1 cellular context compared by ENCODE assay signal in the genomic region with DNA sequence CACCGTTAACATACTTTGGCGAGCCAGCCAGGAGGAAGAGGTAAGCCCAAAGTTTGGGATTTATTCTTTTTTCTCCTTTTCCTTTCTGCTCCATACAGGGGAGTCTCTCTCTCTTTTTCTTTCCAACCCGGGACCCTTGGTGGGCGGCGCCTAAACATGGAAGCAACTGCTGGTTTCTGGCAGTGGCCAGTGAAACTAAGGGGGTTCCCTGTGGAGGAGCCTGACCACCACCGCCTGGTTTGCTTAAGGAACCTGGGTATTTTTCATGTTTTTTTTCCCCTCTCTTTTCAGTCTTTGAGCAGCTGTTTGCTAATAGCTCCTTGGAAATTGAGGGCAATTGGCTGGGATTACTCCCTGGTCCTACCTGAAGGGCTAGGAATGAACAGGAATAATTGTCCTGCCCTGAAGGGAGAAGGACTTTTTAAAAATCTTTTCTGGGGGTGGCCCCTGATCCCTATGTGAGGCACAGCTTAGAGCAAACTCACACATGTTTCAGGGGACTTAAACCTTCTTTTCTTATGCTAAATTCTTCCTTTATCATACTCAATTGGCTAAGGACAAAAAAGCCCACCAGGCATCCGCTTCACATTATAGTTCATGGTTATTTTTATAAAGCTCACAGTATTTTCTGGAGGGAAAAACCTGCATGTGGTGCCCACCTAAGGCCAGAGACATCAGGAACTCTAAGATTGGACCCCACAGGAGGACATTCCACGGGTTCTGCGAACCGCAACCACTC.
TF ChIP-seq lines count a peak whose summit lies in the region.

No MANE protein-coding gene starts in this region.

TF ChIP-seq in H1, 55 proteins besides CTCF, POLR2A, EP300 and RAD21 (continued from another document):
- TF ChIP-seq TBP (IDR thresholded peaks at IDR 0.05; ENCODE audit: low read depth, low read length) (no peak), MAFK (IDR thresholded peaks at IDR 0.05; ENCODE audit: low read depth, low read length) (no peak), CHD1 (IDR thresholded peaks at IDR 0.05; ENCODE audit: low read depth, low read length) (no peak), HDAC2 (IDR thresholded peaks at IDR 0.05; ENCODE audit: borderline replicate concordance in 1 of 2, low read depth in 2 of 2, low read length in 2 of 2) (0 out of 4 replicates have a peak, but pooled peaks of 1 of the 2 experiments have one; percentile 64), SIRT6 (IDR thresholded peaks at IDR 0.05; ENCODE audit: low read length) (no peak), SIX5 (IDR thresholded peaks at IDR 0.05; ENCODE audit: low read depth, low read length) (no peak), NANOG (IDR thresholded peaks at IDR 0.05; ENCODE audit: insufficient read depth, low read depth, low read length, poor library complexity, severe bottlenecking) (peak; percentile 64), POU5F1 (IDR thresholded peaks at IDR 0.05; ENCODE audit: low read depth, low read length) (peak; percentile 79), SP4 (IDR thresholded peaks at IDR 0.05; ENCODE audit: low read length) (no peak)
- TF ChIP-seq, protein P1, sequence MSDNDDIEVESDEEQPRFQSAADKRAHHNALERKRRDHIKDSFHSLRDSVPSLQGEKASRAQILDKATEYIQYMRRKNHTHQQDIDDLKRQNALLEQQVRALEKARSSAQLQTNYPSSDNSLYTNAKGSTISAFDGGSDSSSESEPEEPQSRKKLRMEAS (IDR thresholded peaks at IDR 0.05) = no peak; the same call in 1 of the 2 replicates
- TF ChIP-seq, protein P2, sequence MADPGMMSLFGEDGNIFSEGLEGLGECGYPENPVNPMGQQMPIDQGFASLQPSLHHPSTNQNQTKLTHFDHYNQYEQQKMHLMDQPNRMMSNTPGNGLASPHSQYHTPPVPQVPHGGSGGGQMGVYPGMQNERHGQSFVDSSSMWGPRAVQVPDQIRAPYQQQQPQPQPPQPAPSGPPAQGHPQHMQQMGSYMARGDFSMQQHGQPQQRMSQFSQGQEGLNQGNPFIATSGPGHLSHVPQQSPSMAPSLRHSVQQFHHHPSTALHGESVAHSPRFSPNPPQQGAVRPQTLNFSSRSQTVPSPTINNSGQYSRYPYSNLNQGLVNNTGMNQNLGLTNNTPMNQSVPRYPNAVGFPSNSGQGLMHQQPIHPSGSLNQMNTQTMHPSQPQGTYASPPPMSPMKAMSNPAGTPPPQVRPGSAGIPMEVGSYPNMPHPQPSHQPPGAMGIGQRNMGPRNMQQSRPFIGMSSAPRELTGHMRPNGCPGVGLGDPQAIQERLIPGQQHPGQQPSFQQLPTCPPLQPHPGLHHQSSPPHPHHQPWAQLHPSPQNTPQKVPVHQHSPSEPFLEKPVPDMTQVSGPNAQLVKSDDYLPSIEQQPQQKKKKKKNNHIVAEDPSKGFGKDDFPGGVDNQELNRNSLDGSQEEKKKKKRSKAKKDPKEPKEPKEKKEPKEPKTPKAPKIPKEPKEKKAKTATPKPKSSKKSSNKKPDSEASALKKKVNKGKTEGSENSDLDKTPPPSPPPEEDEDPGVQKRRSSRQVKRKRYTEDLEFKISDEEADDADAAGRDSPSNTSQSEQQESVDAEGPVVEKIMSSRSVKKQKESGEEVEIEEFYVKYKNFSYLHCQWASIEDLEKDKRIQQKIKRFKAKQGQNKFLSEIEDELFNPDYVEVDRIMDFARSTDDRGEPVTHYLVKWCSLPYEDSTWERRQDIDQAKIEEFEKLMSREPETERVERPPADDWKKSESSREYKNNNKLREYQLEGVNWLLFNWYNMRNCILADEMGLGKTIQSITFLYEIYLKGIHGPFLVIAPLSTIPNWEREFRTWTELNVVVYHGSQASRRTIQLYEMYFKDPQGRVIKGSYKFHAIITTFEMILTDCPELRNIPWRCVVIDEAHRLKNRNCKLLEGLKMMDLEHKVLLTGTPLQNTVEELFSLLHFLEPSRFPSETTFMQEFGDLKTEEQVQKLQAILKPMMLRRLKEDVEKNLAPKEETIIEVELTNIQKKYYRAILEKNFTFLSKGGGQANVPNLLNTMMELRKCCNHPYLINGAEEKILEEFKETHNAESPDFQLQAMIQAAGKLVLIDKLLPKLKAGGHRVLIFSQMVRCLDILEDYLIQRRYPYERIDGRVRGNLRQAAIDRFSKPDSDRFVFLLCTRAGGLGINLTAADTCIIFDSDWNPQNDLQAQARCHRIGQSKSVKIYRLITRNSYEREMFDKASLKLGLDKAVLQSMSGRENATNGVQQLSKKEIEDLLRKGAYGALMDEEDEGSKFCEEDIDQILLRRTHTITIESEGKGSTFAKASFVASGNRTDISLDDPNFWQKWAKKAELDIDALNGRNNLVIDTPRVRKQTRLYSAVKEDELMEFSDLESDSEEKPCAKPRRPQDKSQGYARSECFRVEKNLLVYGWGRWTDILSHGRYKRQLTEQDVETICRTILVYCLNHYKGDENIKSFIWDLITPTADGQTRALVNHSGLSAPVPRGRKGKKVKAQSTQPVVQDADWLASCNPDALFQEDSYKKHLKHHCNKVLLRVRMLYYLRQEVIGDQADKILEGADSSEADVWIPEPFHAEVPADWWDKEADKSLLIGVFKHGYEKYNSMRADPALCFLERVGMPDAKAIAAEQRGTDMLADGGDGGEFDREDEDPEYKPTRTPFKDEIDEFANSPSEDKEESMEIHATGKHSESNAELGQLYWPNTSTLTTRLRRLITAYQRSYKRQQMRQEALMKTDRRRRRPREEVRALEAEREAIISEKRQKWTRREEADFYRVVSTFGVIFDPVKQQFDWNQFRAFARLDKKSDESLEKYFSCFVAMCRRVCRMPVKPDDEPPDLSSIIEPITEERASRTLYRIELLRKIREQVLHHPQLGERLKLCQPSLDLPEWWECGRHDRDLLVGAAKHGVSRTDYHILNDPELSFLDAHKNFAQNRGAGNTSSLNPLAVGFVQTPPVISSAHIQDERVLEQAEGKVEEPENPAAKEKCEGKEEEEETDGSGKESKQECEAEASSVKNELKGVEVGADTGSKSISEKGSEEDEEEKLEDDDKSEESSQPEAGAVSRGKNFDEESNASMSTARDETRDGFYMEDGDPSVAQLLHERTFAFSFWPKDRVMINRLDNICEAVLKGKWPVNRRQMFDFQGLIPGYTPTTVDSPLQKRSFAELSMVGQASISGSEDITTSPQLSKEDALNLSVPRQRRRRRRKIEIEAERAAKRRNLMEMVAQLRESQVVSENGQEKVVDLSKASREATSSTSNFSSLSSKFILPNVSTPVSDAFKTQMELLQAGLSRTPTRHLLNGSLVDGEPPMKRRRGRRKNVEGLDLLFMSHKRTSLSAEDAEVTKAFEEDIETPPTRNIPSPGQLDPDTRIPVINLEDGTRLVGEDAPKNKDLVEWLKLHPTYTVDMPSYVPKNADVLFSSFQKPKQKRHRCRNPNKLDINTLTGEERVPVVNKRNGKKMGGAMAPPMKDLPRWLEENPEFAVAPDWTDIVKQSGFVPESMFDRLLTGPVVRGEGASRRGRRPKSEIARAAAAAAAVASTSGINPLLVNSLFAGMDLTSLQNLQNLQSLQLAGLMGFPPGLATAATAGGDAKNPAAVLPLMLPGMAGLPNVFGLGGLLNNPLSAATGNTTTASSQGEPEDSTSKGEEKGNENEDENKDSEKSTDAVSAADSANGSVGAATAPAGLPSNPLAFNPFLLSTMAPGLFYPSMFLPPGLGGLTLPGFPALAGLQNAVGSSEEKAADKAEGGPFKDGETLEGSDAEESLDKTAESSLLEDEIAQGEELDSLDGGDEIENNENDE (IDR thresholded peaks at IDR 0.05; ENCODE audit: insufficient replicate concordance, low read length) = peak; percentile 45
